Comparison of ENCODE assay signal across 9 cellular contexts in genomic region chr2:73069041-73069854, GRCh38. TPM values are rescaled to one million over a fixed set of nuclear protein-coding genes. Genes with fewer than 3 reads are reported as not detected.
DNase-seq lines count a peak whose midpoint lies in the region; ATAC-seq and TF ChIP-seq lines count a peak whose summit lies in the region.
"Had no signal": no experiment of that assay in that cellular context is flagged by ENCODE, and none has a peak within 500 bp of the region (broad histone marks: within the 10 kb centered on the region; RNA-seq: fewer than 3 reads in every experiment).

No MANE protein-coding gene starts in this region.

- H3K27ac ChIP-seq in OCI-LY3 (ENCODE audit: low read length): no peak overlapping the region
- H3K27ac ChIP-seq in dorsolateral prefrontal cortex: peak overlapping the region in 48 of 59 donors; percentile 18 to 99 (median 97)
- no peak overlapping the region for H3K27ac ChIP-seq in parathyroid adenoma

- peak; percentile 54 for DNase-seq in EH (ENCODE audit: low read depth)
- DNase-seq in dorsolateral prefrontal cortex: peak in 1 of 10 donors; percentile 49
- DNase-seq in NCI-H526 treated with DMSO at 0.1 percent for 48 hours (lab: John Stamatoyannopoulos, UW): no peak
- no peak for DNase-seq in HCEC 1CT
- DNase-seq: kidney glomerular epithelial cell had no signal

- H3K4me3 ChIP-seq in OCI-LY3 (ENCODE audit: low read length): peak overlapping the region; percentile 85
- H3K4me3 ChIP-seq in dorsolateral prefrontal cortex: peak overlapping the region; percentile 69 to 100 (median 93)
- no peak overlapping the region for H3K4me3 ChIP-seq in parathyroid adenoma (ENCODE audit: low read depth, low read length)

- TF ChIP-seq CTCF in OCI-LY3 (IDR thresholded peaks at IDR 0.05; ENCODE audit: low read depth, low read length) (no peak), dorsolateral prefrontal cortex (IDR thresholded peaks at IDR 0.05 in 54 of 56, conservative IDR thresholded peaks at IDR 0.05 in 2 of 56; ENCODE audit: low read depth in 1 of 56, partially characterized antibody in 56 of 56) (no peak), parathyroid adenoma (IDR thresholded peaks at IDR 0.05) (no peak)

- H3K79me2 ChIP-seq in OCI-LY3 (ENCODE audit: low read length) (peaks cover 16% of the 10 kb centered on the region), parathyroid adenoma (peaks cover 2% of the 10 kb centered on the region)

- H3K9me3 ChIP-seq in OCI-LY3 (ENCODE audit: insufficient read depth, low read length): no peaks in the 10 kb centered on the region
- H3K9me3 ChIP-seq in parathyroid adenoma (ENCODE audit: control insufficient read depth, low read length): no peaks in the 10 kb centered on the region

- H3K4me1 ChIP-seq in OCI-LY3 (ENCODE audit: low read length) (peaks cover 9% of the 10 kb centered on the region), parathyroid adenoma (peaks cover 22% of the 10 kb centered on the region)

- no peak overlapping the region for H2AFZ ChIP-seq in OCI-LY3 (ENCODE audit: low read depth, low read length)
- no peak overlapping the region for H2AFZ ChIP-seq in parathyroid adenoma

- ATAC-seq in HG02885 (IDR thresholded peaks at IDR 0.05; ENCODE audit: poor library complexity, unreplicated experiment): no peak
- no peak for ATAC-seq in GM19467 (IDR thresholded peaks at IDR 0.05; ENCODE audit: unreplicated experiment)

- H3K36me3 ChIP-seq in OCI-LY3 (replicated peaks; ENCODE audit: low read depth, low read length): peaks cover 3% of the 10 kb centered on the region
- no peaks in the 10 kb centered on the region for H3K36me3 ChIP-seq in parathyroid adenoma (ENCODE audit: control insufficient read depth, insufficient read depth, low read length)

- H3K4me2 ChIP-seq in OCI-LY3 (ENCODE audit: low read length): peak overlapping the region; percentile 88
- H3K4me2 ChIP-seq in parathyroid adenoma (ENCODE audit: low read length): peak overlapping the region; percentile 99

- intact Hi-C loops in dorsolateral prefrontal cortex (cut with DNase I): loop anchor here in 1 of 2 donors (5.0 kb wide), 1 partner anchor 77 kb away; no protein-coding TSS in a partner anchor

- no peaks in the 10 kb centered on the region for H4K20me1 ChIP-seq in OCI-LY3 (ENCODE audit: insufficient read depth, low read length)

- peak overlapping the region; percentile 95; the same call in 1 of the 2 replicates for H3K9ac ChIP-seq in OCI-LY3 (ENCODE audit: low read length)
- no peak overlapping the region for H3K9ac ChIP-seq in parathyroid adenoma

- no peaks in the 10 kb centered on the region for H3K27me3 ChIP-seq in OCI-LY3 (ENCODE audit: low read depth, low read length)
- no peaks in the 10 kb centered on the region for H3K27me3 ChIP-seq in dorsolateral prefrontal cortex
- H3K27me3 ChIP-seq in parathyroid adenoma (ENCODE audit: control insufficient read depth, insufficient read depth, low read length): no peaks in the 10 kb centered on the region

RNA-seq across cellular contexts. Expression of gene SFXN5, which starts 2.3 kb away (rescaled TPM):
- total RNA-seq in dorsolateral prefrontal cortex: 100 to 1,000 TPM in 119 of 120 experiments, 10 to 100 TPM in 1; 82.7 to 370 (median 148) TPM

RNA-seq across cellular contexts. Expression of gene RAB11FIP5, which starts 43.5 kb away (rescaled TPM):
- 10 to 100 TPM; 28.8 to 98.3 (median 66.8) TPM for total RNA-seq in dorsolateral prefrontal cortex

Comparison
In these comparisons a context has a peak if more than half of its experiments do, and no peak if none do; other contexts are left out.
1. H3K27ac ChIP-seq: peak in dorsolateral prefrontal cortex (48 of 59); none in OCI-LY3 (single experiment) and parathyroid adenoma (single experiment).